ENCODE assay signal across 1 cellular context in the genomic region with DNA sequence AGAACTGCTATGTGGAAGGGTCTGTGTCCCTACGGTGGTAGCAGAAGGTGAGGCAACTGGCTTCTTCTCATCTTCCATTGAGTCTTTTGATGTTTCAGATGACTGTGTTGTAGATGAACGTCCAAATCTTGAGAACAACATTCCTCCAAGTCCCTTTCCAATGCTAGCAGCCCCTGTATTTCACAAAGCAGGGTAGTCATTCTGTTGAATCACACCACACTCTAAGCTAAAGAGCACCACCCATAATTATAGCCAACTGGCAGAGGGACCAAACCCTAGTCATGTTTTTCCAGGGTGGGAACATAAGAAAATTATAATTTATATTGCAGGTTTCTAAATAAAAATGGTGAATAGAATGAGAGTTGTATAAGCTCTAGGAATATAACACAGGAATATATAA.
TF ChIP-seq lines count a peak whose summit lies in the region.

No MANE protein-coding gene starts in this region.

TF ChIP-seq in IMR-90, 13 proteins besides CTCF, POLR2A, EP300 and RAD21:
- TF ChIP-seq MXI1 (IDR thresholded peaks at IDR 0.05; ENCODE audit: borderline replicate concordance, low read depth, low read length) (no peak), CEBPB (IDR thresholded peaks at IDR 0.05; ENCODE audit: low read depth, low read length) (peak; percentile 54)
